Comparison of ENCODE assay signal across 1 cellular context in genomic region chr5:61619777-61620518, GRCh38.
TF ChIP-seq lines count a peak whose summit lies in the region.

No MANE protein-coding gene starts in this region.

TF ChIP-seq in A549, 52 proteins besides CTCF, POLR2A, EP300 and RAD21 (continued from another document):
- TF ChIP-seq HEYL (CRISPR knock-in tag; IDR thresholded peaks at IDR 0.05) (no peak), HOXB13 (CRISPR knock-in tag; IDR thresholded peaks at IDR 0.05; ENCODE audit: low read depth) (no peak), BHLHE40 (IDR thresholded peaks at IDR 0.05; ENCODE audit: low read depth, low read length) (no peak), CEBPB (IDR thresholded peaks at IDR 0.05) (no peak), HOXB5 (CRISPR knock-in tag; IDR thresholded peaks at IDR 0.05) (no peak), SMC3 (IDR thresholded peaks at IDR 0.05) (no peak), PHF8 (IDR thresholded peaks at IDR 0.05; ENCODE audit: borderline replicate concordance, low read depth) (no peak), KDM1A (IDR thresholded peaks at IDR 0.05; ENCODE audit: low read depth) (no peak), RNF2 (IDR thresholded peaks at IDR 0.05; ENCODE audit: borderline replicate concordance, low read depth) (no peak), TP53 (CRISPR knock-in tag; IDR thresholded peaks at IDR 0.05) (no peak)
